24 cellular contexts compared by ENCODE assay signal in genomic region chr5:126391386-126391785, GRCh38.
"Had no signal": no experiment of that assay in that cellular context is flagged by ENCODE, and none has a peak within 500 bp of the region (broad histone marks: within the 10 kb centered on the region; RNA-seq: fewer than 3 reads in every experiment).

No MANE protein-coding gene starts in this region.

- DNase-seq: dermis blood vessel endothelial cell; dorsolateral prefrontal cortex; effector CD4-positive, alpha-beta T cell; effector memory CD4-positive, alpha-beta T cell; erythroblast; esophagus squamous epithelium; foreskin fibroblast; foreskin melanocyte; gastrocnemius medialis; glutamatergic neuron; head of caudate nucleus; heart right ventricle; hippocampal formation; left cardiac atrium; left lung; left ventricle myocardium superior; lower lobe of right lung; mesendoderm; midbrain; naive thymus-derived CD4-positive, alpha-beta T cell had no signal

- H3K4me1 Mint-ChIP-seq: memory B cell; naive thymus-derived CD4-positive, alpha-beta T cell had no signal

- H3K36me3 ChIP-seq: esophagus squamous epithelium, gastrocnemius medialis, heart right ventricle, left lung, lower lobe of right lung had no signal

- H3K4me3 ChIP-seq: coronary artery, dorsolateral prefrontal cortex, esophagus squamous epithelium, gastrocnemius medialis, heart right ventricle, left lung, lower lobe of right lung had no signal

- H3K4me3 Mint-ChIP-seq: memory B cell; naive thymus-derived CD4-positive, alpha-beta T cell had no signal

- ATAC-seq: esophagus mucosa; gastrocnemius medialis; heart right ventricle; left cardiac atrium; left lung; left ventricle myocardium superior; lower lobe of right lung; naive thymus-derived CD4-positive, alpha-beta T cell had no signal

- H3K9me3 ChIP-seq: esophagus squamous epithelium, gastrocnemius medialis, left lung, lower lobe of right lung had no signal

- H3K4me1 ChIP-seq: left lung had no signal

- H3K9me3 Mint-ChIP-seq: memory B cell had no signal

- H3K27ac Mint-ChIP-seq: memory B cell; naive thymus-derived CD4-positive, alpha-beta T cell had no signal

- H3K27me3 ChIP-seq: dorsolateral prefrontal cortex, esophagus squamous epithelium, gastrocnemius medialis, heart right ventricle, left lung had no signal

- H3K27ac ChIP-seq: coronary artery, dorsolateral prefrontal cortex, epithelial cell of prostate, esophagus squamous epithelium, gastrocnemius medialis, heart right ventricle, left lung, lower lobe of right lung had no signal

- H3K36me3 Mint-ChIP-seq: memory B cell; naive thymus-derived CD4-positive, alpha-beta T cell had no signal
